Comparison of ENCODE assay signal across 6 cellular contexts in the genomic region with DNA sequence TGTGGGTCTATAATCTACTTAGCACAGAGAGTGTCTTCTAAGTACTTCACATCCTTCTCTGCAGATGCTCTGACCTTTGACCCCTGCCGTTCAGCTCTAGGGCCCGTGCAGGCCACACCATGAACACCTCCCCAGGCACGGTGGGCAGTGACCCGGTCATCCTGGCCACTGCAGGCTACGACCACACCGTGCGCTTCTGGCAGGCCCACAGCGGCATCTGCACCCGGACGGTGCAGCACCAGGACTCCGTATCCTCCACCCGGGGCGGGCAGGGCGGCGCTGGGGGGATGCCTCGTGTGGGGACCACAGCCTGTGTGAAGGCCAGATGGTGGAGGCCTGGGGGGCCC. TPM values are rescaled to one million over a fixed set of nuclear protein-coding genes. Genes with fewer than 3 reads are reported as not detected.
DNase-seq lines count a peak whose midpoint lies in the region; ATAC-seq, FAIRE-seq and TF ChIP-seq lines count a peak whose summit lies in the region.

No MANE protein-coding gene starts in this region.

- H3K36me3 ChIP-seq in SJSA1, result peaks cover 44% of the 10 kb centered on the region

- peak overlapping the region; percentile 96 for H3K4me3 ChIP-seq in SJSA1

- H3K9me3 ChIP-seq in SJSA1 (replicated peaks), result no peaks in the 10 kb centered on the region

- H3K36me3 Mint-ChIP-seq in immature natural killer cell, result peaks cover 0 to 6% (median 3%) of the 10 kb centered on the region in 3 donors

- TF ChIP-seq POLR2A in GM12891 (IDR thresholded peaks at IDR 0.05; ENCODE audit: low read depth, low read length), result no peak

- H3K27ac Mint-ChIP-seq in immature natural killer cell, result peak overlapping the region in 5 of 6 donors; percentile 30 to 85 (median 79)

- peak overlapping the region; percentile 71 to 79 (median 76) for H3K4me3 Mint-ChIP-seq in immature natural killer cell

- no peak for FAIRE-seq in GM12891 (lab: Jason Lieb, UNC)

- DNase-seq in SJSA1 (ENCODE audit: low read depth in 1 of 2, low spot score in 2 of 2) (no peak), immature natural killer cell (no peak), GM12891 (ENCODE audit: insufficient read length, low spot score) (no peak), NCI-H2081 treated with DMSO at 0.1 percent for 48 hours (lab: John Stamatoyannopoulos, UW) (no peak)

- no peaks in the 10 kb centered on the region for H3K9me3 Mint-ChIP-seq in immature natural killer cell

- peaks cover 13% of the 10 kb centered on the region for H3K4me1 ChIP-seq in SJSA1 (replicated peaks)

- no peak overlapping the region; the same call in 1 of the 2 replicates for H3K27ac ChIP-seq in SJSA1

- ATAC-seq in GM21737 (IDR thresholded peaks at IDR 0.05; ENCODE audit: unreplicated experiment), result peak; percentile 11
- no peak for ATAC-seq in GM21786 (IDR thresholded peaks at IDR 0.05; ENCODE audit: unreplicated experiment)

- peaks cover 7 to 11% (median 11%) of the 10 kb centered on the region in 3 donors for H3K27me3 Mint-ChIP-seq in immature natural killer cell (ENCODE audit: low read depth in 3 of 3)

- H3K4me1 Mint-ChIP-seq in immature natural killer cell, result peaks cover 19 to 21% of the 10 kb centered on the region in 2 donors

- no peaks in the 10 kb centered on the region for H3K27me3 ChIP-seq in SJSA1 (replicated peaks)

TF ChIP-seq in GM12891, 5 proteins besides CTCF, POLR2A, EP300 and RAD21:
- TF ChIP-seq POLR2AphosphoS5 (IDR thresholded peaks at IDR 0.05; ENCODE audit: low read depth, low read length) (no peak), POU2F2 (IDR thresholded peaks at IDR 0.05; ENCODE audit: low read depth, low read length) (no peak), TAF1 (IDR thresholded peaks at IDR 0.05; ENCODE audit: low read depth, low read length) (no peak), SPI1 (IDR thresholded peaks at IDR 0.05; ENCODE audit: low read depth, low read length) (no peak), PAX5 (IDR thresholded peaks at IDR 0.05; ENCODE audit: insufficient read depth, low read length, severe bottlenecking) (no peak)

RNA-seq across cellular contexts. Expression of a gene that starts 0.7 kb away (rescaled TPM):
- total RNA-seq in SJSA1 (2014; rRNA removed; shearing (Covaris generic)), result 25.3 and 34.1 TPM in 2 replicates
- 10 to 100 TPM; 22.5 to 39.1 (median 36.9) TPM for polyA plus RNA-seq in immature natural killer cell
- polyA plus RNA-seq in GM12891 (2012; ENCODE audit: low read depth, missing spikeins), result 51.9 TPM

RNA-seq across cellular contexts. Expression of a gene that starts 4.7 kb away (rescaled TPM):
- 0.88 and 4.6 TPM in 2 replicates for total RNA-seq in SJSA1 (2014; rRNA removed; shearing (Covaris generic))
- polyA plus RNA-seq in immature natural killer cell, result under 1 TPM in 2 of 3 donors, not detected in 1; 0.10 to 0.36 TPM
- polyA plus RNA-seq in GM12891 (2012; ENCODE audit: low read depth, missing spikeins), result 3.2 TPM

RNA-seq across cellular contexts. Expression of a gene that starts 8.7 kb away (rescaled TPM):
- total RNA-seq in SJSA1 (2014; rRNA removed; shearing (Covaris generic)), result 37.8 and 47.1 TPM in 2 replicates
- polyA plus RNA-seq in immature natural killer cell, result 10 to 100 TPM; 10.4 to 18.4 (median 17.7) TPM
- 11.0 TPM for polyA plus RNA-seq in GM12891 (2012; ENCODE audit: low read depth, missing spikeins)

RNA-seq across cellular contexts. Expression of a gene that starts 9.5 kb away (rescaled TPM):
- not detected in 2 replicates for total RNA-seq in SJSA1 (2014; rRNA removed; shearing (Covaris generic))
- not detected for polyA plus RNA-seq in immature natural killer cell
- 0.55 TPM for polyA plus RNA-seq in GM12891 (2012; ENCODE audit: low read depth, missing spikeins)

RNA-seq across cellular contexts. Expression of a gene that starts 17.5 kb away (rescaled TPM):
- total RNA-seq in SJSA1 (2014; rRNA removed; shearing (Covaris generic)), result 44.7 and 47.6 TPM in 2 replicates
- polyA plus RNA-seq in immature natural killer cell, result 10 to 100 TPM in 2 of 3 donors, 1 to 10 TPM in 1; 8.4 to 18.6 (median 10.3) TPM
- 13.1 TPM for polyA plus RNA-seq in GM12891 (2012; ENCODE audit: low read depth, missing spikeins)
